Comparison of ENCODE assay signal across 9 cellular contexts in genomic region chr1:161523041-161523816, GRCh38. TPM values are rescaled to one million over a fixed set of nuclear protein-coding genes. Genes with fewer than 3 reads are reported as not detected.
DNase-seq lines count a peak whose midpoint lies in the region; ATAC-seq, FAIRE-seq and TF ChIP-seq lines count a peak whose summit lies in the region.
"Not testable (repeated sequence)": the region's sequence is repeated elsewhere in the genome, so short reads cannot be mapped to it uniquely, and the experiment has no call there.
"Had no signal": no experiment of that assay in that cellular context is flagged by ENCODE, and none has a peak within 500 bp of the region (broad histone marks: within the 10 kb centered on the region; RNA-seq: fewer than 3 reads in every experiment).

No MANE protein-coding gene starts in this region.

- not testable (repeated sequence) for H3K4me1 ChIP-seq in Karpas-422 (ENCODE audit: low read length); K562 (replicated peaks in 1 of 2; ENCODE audit: control insufficient read depth in 2 of 2, insufficient read depth in 2 of 2, low read length in 2 of 2); heart right ventricle

- H3K27me3 Mint-ChIP-seq in Calu3 (ENCODE audit: unreplicated experiment) = peaks cover 15% of the 10 kb centered on the region
- not testable (repeated sequence) for H3K27me3 Mint-ChIP-seq in HFFc6 (ENCODE audit: insufficient read depth); activated CD4-positive, alpha-beta T cell treated with anti-CD3 and anti-CD28 coated beads for 36 hours; natural killer cell (ENCODE audit: low read depth in 2 of 2)
- H3K27me3 Mint-ChIP-seq in stimulated activated naive CD8-positive, alpha-beta T cell treated with anti-CD3 and anti-CD28 coated beads, Interleukin-15, amount 100 ng/mL, for 72 hours = peaks cover 28% of the 10 kb centered on the region

- WGBS in K562 (ENCODE audit: insufficient coverage, low coverage, missing lambda C conversion rate) = 55% methylated on average over 14 of the region's 20 CpGs
- WGBS in heart right ventricle, 2 donors = 74 to 77% methylated on average over 19 to 20 of the region's 20 CpGs

- H3K4me2 ChIP-seq in Karpas-422 (ENCODE audit: low read depth, low read length, poor library complexity, severe bottlenecking) (peak overlapping the region; percentile 87), K562 (ENCODE audit: insufficient read depth, low read length) (peak overlapping the region; percentile 65)

- peak overlapping the region; percentile 91 for H3K4me3 Mint-ChIP-seq in Calu3 (ENCODE audit: low read depth, unreplicated experiment)
- H3K4me3 Mint-ChIP-seq in HFFc6 = peak overlapping the region; percentile 87
- peak overlapping the region; percentile 75 for H3K4me3 Mint-ChIP-seq in activated CD4-positive, alpha-beta T cell treated with anti-CD3 and anti-CD28 coated beads for 36 hours
- H3K4me3 Mint-ChIP-seq in natural killer cell = peak overlapping the region; percentile 88
- peak overlapping the region; percentile 81 to 85 for H3K4me3 Mint-ChIP-seq in stimulated activated naive CD8-positive, alpha-beta T cell treated with anti-CD3 and anti-CD28 coated beads, Interleukin-15, amount 100 ng/mL, for 72 hours

- TF ChIP-seq POLR2A in K562 (conservative IDR thresholded peaks at IDR 0.05) = not testable (repeated sequence)

- peak overlapping the region; percentile 99 for H3K27ac Mint-ChIP-seq in Calu3 (ENCODE audit: unreplicated experiment)
- peak overlapping the region; percentile 87; the same call in 1 of the 2 replicates for H3K27ac Mint-ChIP-seq in HFFc6
- H3K27ac Mint-ChIP-seq in activated CD4-positive, alpha-beta T cell treated with anti-CD3 and anti-CD28 coated beads for 36 hours = peak overlapping the region; percentile 58
- peak overlapping the region; percentile 90 to 96 for H3K27ac Mint-ChIP-seq in natural killer cell
- peak overlapping the region; percentile 92 to 100 for H3K27ac Mint-ChIP-seq in stimulated activated naive CD8-positive, alpha-beta T cell treated with anti-CD3 and anti-CD28 coated beads, Interleukin-15, amount 100 ng/mL, for 72 hours

- H3K9me3 Mint-ChIP-seq in Calu3 (ENCODE audit: low read depth, unreplicated experiment); HFFc6; activated CD4-positive, alpha-beta T cell treated with anti-CD3 and anti-CD28 coated beads for 36 hours (ENCODE audit: low read depth); natural killer cell: not testable (repeated sequence)
- H3K9me3 Mint-ChIP-seq in stimulated activated naive CD8-positive, alpha-beta T cell treated with anti-CD3 and anti-CD28 coated beads, Interleukin-15, amount 100 ng/mL, for 72 hours = peaks cover 6 to 14% of the 10 kb centered on the region in 2 donors

- H3K9ac ChIP-seq in Karpas-422 (ENCODE audit: low read length) = not testable (repeated sequence)
- H3K9ac ChIP-seq in K562 (ENCODE audit: insufficient read depth in 1 of 2, low read depth in 2 of 2, low read length in 2 of 2) = peak overlapping the region in 1 of 2 experiments; percentile 43; a peak in 1 of 4 replicates

- H3K79me2 ChIP-seq in Karpas-422 (ENCODE audit: low read length); K562 (ENCODE audit: control insufficient read depth, insufficient read depth, low read length): not testable (repeated sequence)

- not testable (repeated sequence) for H3K27ac ChIP-seq in Karpas-422 (ENCODE audit: low read length); K562 (ENCODE audit: extremely low read depth, low read depth, low read length)
- H3K27ac ChIP-seq in heart right ventricle = peak overlapping the region in 2 of 10 donors; percentile 84 to 91

- not testable (repeated sequence) for H3K9me3 ChIP-seq in Karpas-422 (ENCODE audit: low read length); K562 (replicated peaks; ENCODE audit: control insufficient read depth, insufficient read depth, low read depth, low read length); heart right ventricle

- H3K36me3 Mint-ChIP-seq in Calu3 (ENCODE audit: insufficient read depth, unreplicated experiment) = peaks cover 23% of the 10 kb centered on the region
- not testable (repeated sequence) for H3K36me3 Mint-ChIP-seq in HFFc6 (ENCODE audit: low read depth); activated CD4-positive, alpha-beta T cell treated with anti-CD3 and anti-CD28 coated beads for 36 hours (ENCODE audit: low read depth); natural killer cell

- not testable (repeated sequence) for H4K20me1 ChIP-seq in Karpas-422 (ENCODE audit: insufficient read depth, low read depth, low read length); K562 (replicated peaks; ENCODE audit: control insufficient read depth, insufficient read depth, low read length)

- H3K36me3 ChIP-seq in Karpas-422 (ENCODE audit: insufficient read depth, low read length) = not testable (repeated sequence)
- H3K36me3 ChIP-seq in K562 (ENCODE audit: control insufficient read depth, insufficient read depth, low read length) (peaks cover 13% of the 10 kb centered on the region; the same call in 2 of the 3 replicates), heart right ventricle (peaks cover 0 to 26% (median 0%) of the 10 kb centered on the region in 9 donors)

- not testable (repeated sequence) for H3K27me3 ChIP-seq in Karpas-422 (ENCODE audit: low read length); K562 (ENCODE audit: control insufficient read depth in 2 of 2, insufficient read depth in 2 of 2, low read length in 2 of 2); heart right ventricle

- not testable (repeated sequence) for TF ChIP-seq RAD21 in K562 (CRISPR knock-in tag; conservative IDR thresholded peaks at IDR 0.05 in 1 of 2, IDR thresholded peaks at IDR 0.05 in 1 of 2)

- H2AFZ ChIP-seq in Karpas-422 (ENCODE audit: low read length); K562 (ENCODE audit: low read depth, low read length): not testable (repeated sequence)

- intact Hi-C loops in Calu3 (cut with micrococcal nuclease; ENCODE audit: unreplicated experiment); K562 (cut with micrococcal nuclease); natural killer cell (cut with micrococcal nuclease): not testable (repeated sequence)
- intact Hi-C loops in activated CD4-positive, alpha-beta T cell treated with anti-CD3 and anti-CD28 coated beads for 36 hours (cut with DNase I, micrococcal nuclease) = loop anchor here in 1 of 2 experiments (1.0 to 2.0 kb wide), 2 partner anchors 17 to 36 kb away; no protein-coding TSS in a partner anchor
- intact Hi-C loops in heart right ventricle (cut with DNase I) = loop anchor here in 1 of 10 donors (5.0 kb wide), 1 partner anchor 89 kb away; no protein-coding TSS in a partner anchor

- H3K9me2 ChIP-seq in Karpas-422 (replicated peaks; ENCODE audit: insufficient read depth, low read length) = not testable (repeated sequence)

- ATAC-seq in activated CD4-positive, alpha-beta T cell treated with anti-CD3 and anti-CD28 coated beads for 36 hours; stimulated activated naive CD8-positive, alpha-beta T cell treated with anti-CD3 and anti-CD28 coated beads, Interleukin-15, amount 100 ng/mL, for 72 hours: not testable (repeated sequence)
- ATAC-seq in K562 (peak; percentile 51), heart right ventricle (peak in 7 of 8 donors; percentile 3 to 33 (median 16)), natural killer cell (peak in 1 of 3 donors; percentile 1)

- in situ Hi-C loops in K562 (cut with MboI) = not testable (repeated sequence)

- peak overlapping the region; percentile 75; the same call in 1 of the 2 replicates for H3K4me3 ChIP-seq in Karpas-422 (ENCODE audit: low read length)
- not testable (repeated sequence) for H3K4me3 ChIP-seq in K562
- H3K4me3 ChIP-seq in heart right ventricle = peak overlapping the region in 6 of 10 donors; percentile 76 to 89 (median 82)

- not testable (repeated sequence) for TF ChIP-seq CTCF in Calu3 (IDR thresholded peaks at IDR 0.05; ENCODE audit: unreplicated experiment); HFFc6 (IDR thresholded peaks at IDR 0.05); K562 (IDR thresholded peaks at IDR 0.05 in 2 of 3, conservative IDR thresholded peaks at IDR 0.05 in 1 of 3; ENCODE audit: insufficient read depth in 2 of 3, low read depth in 1 of 3, low read length in 3 of 3); heart right ventricle (IDR thresholded peaks at IDR 0.05); natural killer cell (IDR thresholded peaks at IDR 0.05)

- not testable (repeated sequence) for H3K4me1 Mint-ChIP-seq in Calu3 (ENCODE audit: low read depth, unreplicated experiment); HFFc6 (ENCODE audit: low read depth); activated CD4-positive, alpha-beta T cell treated with anti-CD3 and anti-CD28 coated beads for 36 hours
- H3K4me1 Mint-ChIP-seq in natural killer cell = peaks cover 10 to 21% of the 10 kb centered on the region in 2 donors
- H3K4me1 Mint-ChIP-seq in stimulated activated naive CD8-positive, alpha-beta T cell treated with anti-CD3 and anti-CD28 coated beads, Interleukin-15, amount 100 ng/mL, for 72 hours = peaks cover 14% of the 10 kb centered on the region

- DNase-seq in Calu3; HFFc6; activated CD4-positive, alpha-beta T cell treated with anti-CD3 and anti-CD28 coated beads for 36 hours; K562 (ENCODE audit: extremely low read depth in 1 of 4, low spot score in 3 of 4); heart right ventricle; natural killer cell; stimulated activated naive CD8-positive, alpha-beta T cell treated with anti-CD3 and anti-CD28 coated beads, Interleukin-15, amount 100 ng/mL, for 72 hours: not testable (repeated sequence)
- peak; percentile 53 for DNase-seq in Karpas-422

- FAIRE-seq in K562 (lab: Jason Lieb, UNC) = not testable (repeated sequence)

- CTCF ChIA-PET in Calu3 (lab: Charles Lee); K562 (lab: Yijun Ruan, JAX; ENCODE audit: low intra/inter-chr PET ratio): not testable (repeated sequence)
- CTCF ChIA-PET in activated CD4-positive, alpha-beta T cell treated with anti-CD3 and anti-CD28 coated beads for 36 hours (lab: Charles Lee) = interaction anchor here (0.6 to 1.3 kb wide), 3 partner anchors 39 to 227 kb away, joined by 3 to 6 read pairs (median 4); partner anchors contain the start of gene DUSP12

- not testable (repeated sequence) for BruUV-seq in Calu3 (replicated peaks; lab: Mats Ljungman, UMichigan); K562 (replicated peaks; lab: Mats Ljungman, UMichigan)

- not testable (repeated sequence) for H3K9me1 ChIP-seq in K562 (ENCODE audit: control insufficient read depth, insufficient read depth, low read length)

- POLR2A ChIA-PET in activated CD4-positive, alpha-beta T cell treated with anti-CD3 and anti-CD28 coated beads for 36 hours (lab: Charles Lee); K562 (lab: Yijun Ruan, JAX): not testable (repeated sequence)

- not testable (repeated sequence) for TF ChIP-seq EP300 in K562 (IDR thresholded peaks at IDR 0.05; ENCODE audit: low read length)

RNA-seq across cellular contexts. Expression of gene HSPA6, which starts 1.1 kb away (rescaled TPM):
- 1.3 and 1.9 TPM in 2 replicates for total RNA-seq in Calu3 (2022)
- under 1 TPM; 0.10 to 0.45 (median 0.19) TPM for total RNA-seq in HFFc6 (2021; fragmentation: NEBNext Ultra II Directional; extraction: Animal tissue kit (Norgen Biotek cat#: 25700))
- total RNA-seq in Karpas-422 (2014; rRNA removed; shearing (Covaris generic); ENCODE audit: low replicate concordance) = 14.6 and 31.9 TPM in 2 replicates
- under 1 TPM; 0.11 to 0.14 TPM for total RNA-seq in activated CD4-positive, alpha-beta T cell treated with anti-CD3 and anti-CD28 coated beads for 36 hours
- total RNA-seq in K562 (2011; cell fraction: chromatin; rRNA removed; ENCODE audit: low replicate concordance) = 16.7 and 32.8 TPM in 2 replicates
- total RNA-seq in K562 (2011; cell fraction: nucleolus; rRNA removed) = 22.5 and 30.7 TPM in 2 replicates
- 11.7 and 19.8 TPM in 2 replicates for total RNA-seq in K562 (2011; cell fraction: nucleoplasm; rRNA removed)
- total RNA-seq in K562 (2014; rRNA removed) = 3.0 and 3.3 TPM in 2 replicates
- 1.1 and 1.6 TPM in 2 replicates for total RNA-seq in K562 (2014; rRNA removed; fragmentation: Illumina TruSeq; extraction: Trizol)
- total RNA-seq in K562 (2015; rRNA removed; fragmentation: Illumina TruSeq; extraction: Trizol) = 2.3 and 2.4 TPM in 2 replicates
- total RNA-seq in K562 (2021) = 3.0 and 3.9 TPM in 2 replicates
- 10.0 and 14.3 TPM in 2 replicates for polyA plus RNA-seq in K562 (2011; rRNA removed)
- 14.1 and 14.5 TPM in 2 replicates for polyA plus RNA-seq in K562 (2011; cell fraction: cytosol; rRNA removed)
- polyA plus RNA-seq in K562 (2011; cell fraction: nucleus; rRNA removed) = 74.9 and 104 TPM in 2 replicates
- polyA plus RNA-seq in K562 (2012) = 5.0 and 15.7 TPM in 2 replicates
- 2.3 and 2.7 TPM in 2 replicates for polyA plus RNA-seq in K562 (2014; fragmentation: Illumina TruSeq; extraction: Trizol)
- under 1 TPM; 0.15 to 0.21 TPM for polyA plus RNA-seq in K562 (2014; fragmentation: Nextera tagmentation; extraction: Ambion mirVana)
- 4.6 and 4.7 TPM in 2 replicates for polyA plus RNA-seq in K562 (2014; rRNA removed)
- polyA minus RNA-seq in K562 (2011; rRNA and poly(A)+ RNA removed) = 5.8 and 5.9 TPM in 2 replicates
- polyA minus RNA-seq in K562 (2011; cell fraction: cytosol; rRNA and poly(A)+ RNA removed) = 2.6 and 3.2 TPM in 2 replicates
- polyA minus RNA-seq in K562 (2011; cell fraction: nucleus; rRNA and poly(A)+ RNA removed) = 10.4 and 13.9 TPM in 2 replicates
- total RNA-seq in heart right ventricle = 1 to 10 TPM in 4 of 10 donors, under 1 TPM in 6; 0.13 to 5.6 (median 0.58) TPM
- 1 to 10 TPM in 1 of 2 donors, under 1 TPM in 1; 0.73 to 1.7 TPM for polyA plus RNA-seq in heart right ventricle
- total RNA-seq in natural killer cell = 1 to 10 TPM; 5.8 to 6.5 (median 6.0) TPM

RNA-seq across cellular contexts. Expression of gene FCGR2A, which starts 18.0 kb away (rescaled TPM):
- total RNA-seq in Calu3 (2022) (not detected in 2 replicates), K562 (2014; rRNA removed) (101 and 112 TPM in 2 replicates), K562 (2014; rRNA removed; fragmentation: Illumina TruSeq; extraction: Trizol) (113 and 127 TPM in 2 replicates), K562 (2015; rRNA removed; fragmentation: Illumina TruSeq; extraction: Trizol) (117 and 130 TPM in 2 replicates), K562 (2021) (84.4 and 97.8 TPM in 2 replicates), heart right ventricle (10 to 100 TPM in 5 of 10 donors, 1 to 10 TPM in 5; 4.2 to 66.0 (median 9.9) TPM), natural killer cell (10 to 100 TPM in 2 of 3 donors, 1 to 10 TPM in 1; 7.5 to 34.6 (median 13.9) TPM)
- total RNA-seq in HFFc6 (2021; fragmentation: NEBNext Ultra II Directional; extraction: Animal tissue kit (Norgen Biotek cat#: 25700)) = under 1 TPM; 0.12 to 0.57 (median 0.29) TPM
- total RNA-seq in Karpas-422 (2014; rRNA removed; shearing (Covaris generic); ENCODE audit: low replicate concordance) = 3.9 and 4.6 TPM in 2 replicates
- not detected for total RNA-seq in activated CD4-positive, alpha-beta T cell treated with anti-CD3 and anti-CD28 coated beads for 36 hours
- total RNA-seq in K562 (2011; cell fraction: chromatin; rRNA removed; ENCODE audit: low replicate concordance) = 389 and 599 TPM in 2 replicates
- 541 and 613 TPM in 2 replicates for total RNA-seq in K562 (2011; cell fraction: nucleolus; rRNA removed)
- 545 and 616 TPM in 2 replicates for total RNA-seq in K562 (2011; cell fraction: nucleoplasm; rRNA removed)
- polyA plus RNA-seq in K562 (2011; rRNA removed) (373 and 504 TPM in 2 replicates), K562 (2014; fragmentation: Illumina TruSeq; extraction: Trizol) (147 and 151 TPM in 2 replicates), K562 (2014; fragmentation: Nextera tagmentation; extraction: Ambion mirVana) (100 to 1,000 TPM in 1 of 2 experiments, 10 to 100 TPM in 1; 80.0 to 112 TPM), K562 (2014; rRNA removed) (124 and 132 TPM in 2 replicates), heart right ventricle (10 to 100 TPM; 11.3 to 16.4 TPM)
- 431 and 516 TPM in 2 replicates for polyA plus RNA-seq in K562 (2011; cell fraction: cytosol; rRNA removed)
- polyA plus RNA-seq in K562 (2011; cell fraction: nucleus; rRNA removed) = 298 and 350 TPM in 2 replicates
- 85.7 and 203 TPM in 2 replicates for polyA plus RNA-seq in K562 (2012)
- polyA minus RNA-seq in K562 (2011; rRNA and poly(A)+ RNA removed) = 536 and 660 TPM in 2 replicates
- 195 and 278 TPM in 2 replicates for polyA minus RNA-seq in K562 (2011; cell fraction: cytosol; rRNA and poly(A)+ RNA removed)
- polyA minus RNA-seq in K562 (2011; cell fraction: nucleus; rRNA and poly(A)+ RNA removed) = 253 and 509 TPM in 2 replicates

RNA-seq across cellular contexts. Expression of gene FCGR3A, which starts 26.4 kb away (rescaled TPM):
- total RNA-seq in Calu3 (2022) (not detected in 2 replicates), K562 (2014; rRNA removed) (0.12 TPM in 1 of 2 replicates, not detected in the other), K562 (2014; rRNA removed; fragmentation: Illumina TruSeq; extraction: Trizol) (not detected in 2 replicates), K562 (2015; rRNA removed; fragmentation: Illumina TruSeq; extraction: Trizol) (0.11 TPM in 2 replicates), K562 (2021) (0.29 and 0.56 TPM in 2 replicates), heart right ventricle (100 to 1,000 TPM in 1 of 10 donors, 10 to 100 TPM in 3, 1 to 10 TPM in 6; 1.9 to 120 (median 6.2) TPM), natural killer cell (100 to 1,000 TPM; 557 to 892 (median 848) TPM)
- total RNA-seq in HFFc6 (2021; fragmentation: NEBNext Ultra II Directional; extraction: Animal tissue kit (Norgen Biotek cat#: 25700)) = not detected
- total RNA-seq in Karpas-422 (2014; rRNA removed; shearing (Covaris generic); ENCODE audit: low replicate concordance) = not detected in 2 replicates
- not detected for total RNA-seq in activated CD4-positive, alpha-beta T cell treated with anti-CD3 and anti-CD28 coated beads for 36 hours
- 0.81 and 1.4 TPM in 2 replicates for total RNA-seq in K562 (2011; cell fraction: chromatin; rRNA removed; ENCODE audit: low replicate concordance)
- 0.39 and 0.67 TPM in 2 replicates for total RNA-seq in K562 (2011; cell fraction: nucleolus; rRNA removed)
- 1.2 and 1.7 TPM in 2 replicates for total RNA-seq in K562 (2011; cell fraction: nucleoplasm; rRNA removed)
- polyA plus RNA-seq in K562 (2011; rRNA removed) (0.24 and 0.32 TPM in 2 replicates), K562 (2014; fragmentation: Illumina TruSeq; extraction: Trizol) (0.11 TPM in 1 of 2 replicates, not detected in the other), K562 (2014; fragmentation: Nextera tagmentation; extraction: Ambion mirVana) (under 1 TPM; 0.04 to 0.15 TPM), K562 (2014; rRNA removed) (0.04 and 0.13 TPM in 2 replicates), heart right ventricle (10 to 100 TPM in 1 of 2 donors, 1 to 10 TPM in 1; 5.6 to 10.7 TPM)
- 0.04 and 0.18 TPM in 2 replicates for polyA plus RNA-seq in K562 (2011; cell fraction: cytosol; rRNA removed)
- polyA plus RNA-seq in K562 (2011; cell fraction: nucleus; rRNA removed) = 0.37 and 0.51 TPM in 2 replicates
- polyA plus RNA-seq in K562 (2012) = 0.21 TPM in 2 replicates
- 0.45 and 0.49 TPM in 2 replicates for polyA minus RNA-seq in K562 (2011; rRNA and poly(A)+ RNA removed)
- polyA minus RNA-seq in K562 (2011; cell fraction: cytosol; rRNA and poly(A)+ RNA removed) = not detected in 2 replicates
- polyA minus RNA-seq in K562 (2011; cell fraction: nucleus; rRNA and poly(A)+ RNA removed) = 0.54 and 1.1 TPM in 2 replicates
- total RNA-seq: RPMI7951 had no signal

Comparison
In these comparisons a context has a peak if more than half of its experiments do, and no peak if none do; other contexts are left out.
1. RNA of gene FCGR3A, which starts 26.4 kb away (total RNA-seq): 557 to 892 TPM in natural killer cell; 1.9 to 120 TPM in heart right ventricle, 0.11 to 1.7 TPM in K562, not detected in Calu3, not detected in HFFc6, not detected in Karpas-422 and not detected in activated CD4-positive, alpha-beta T cell treated with anti-CD3 and anti-CD28 coated beads for 36 hours; every median in the first group is over 4 times any median in the second.
2. Peak in every context shown above with its lines, with median percentiles within 50 percentile points of each other: H3K27ac Mint-ChIP-seq and H3K4me3 Mint-ChIP-seq.